Comparison of ENCODE assay signal across 8 cellular contexts in the genomic region with DNA sequence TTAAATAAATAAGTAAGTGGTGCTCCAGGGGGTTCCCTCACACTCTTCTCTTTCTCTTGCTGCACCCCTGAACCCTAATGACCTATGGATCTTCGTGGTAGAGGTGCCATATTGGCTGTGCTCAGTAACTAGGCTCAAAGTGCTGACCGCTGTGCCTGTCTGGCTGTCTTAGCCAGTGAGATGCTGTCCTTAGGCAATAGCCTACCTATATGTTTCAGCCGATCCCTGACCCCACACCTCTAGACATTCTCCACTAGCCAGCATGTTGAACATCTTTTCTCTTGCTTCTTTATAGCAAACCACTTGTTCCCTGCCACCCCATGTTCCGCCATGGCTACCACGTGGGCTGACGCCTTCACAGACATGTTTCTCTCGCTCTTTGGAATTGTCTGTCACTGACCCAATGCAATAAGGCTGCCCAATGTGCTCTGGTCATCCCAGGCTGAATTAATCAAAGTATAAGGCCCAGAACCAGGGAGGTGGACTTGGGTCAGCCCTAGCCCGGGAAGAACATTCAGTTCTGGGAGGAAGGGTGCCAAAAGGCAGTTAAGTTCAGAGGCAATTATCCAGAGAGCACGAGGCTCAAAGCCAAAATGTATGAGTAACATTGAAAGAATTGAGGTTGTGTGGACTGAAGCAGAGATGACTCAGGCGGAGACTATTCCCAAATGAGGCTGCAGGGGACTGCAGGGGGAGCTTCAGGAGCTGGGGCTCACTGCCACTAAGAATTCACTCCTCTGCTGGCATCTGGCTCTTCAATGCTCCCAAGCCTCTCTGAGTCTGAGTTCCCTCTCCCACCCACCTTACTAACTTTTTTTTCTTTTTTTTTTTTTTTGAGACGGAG. TPM values are rescaled to one million over a fixed set of nuclear protein-coding genes. Genes with fewer than 3 reads are reported as not detected.
DNase-seq lines count a peak whose midpoint lies in the region; ATAC-seq, FAIRE-seq and TF ChIP-seq lines count a peak whose summit lies in the region.

No MANE protein-coding gene starts in this region.

- no peak overlapping the region for H3K9ac ChIP-seq in K562 (ENCODE audit: insufficient read depth in 1 of 2, low read depth in 2 of 2, low read length in 2 of 2)

- no peak for TF ChIP-seq POLR2A in K562 (conservative IDR thresholded peaks at IDR 0.05)

- TF ChIP-seq EP300 in K562 (IDR thresholded peaks at IDR 0.05; ENCODE audit: low read length), result no peak

- H3K4me3 ChIP-seq in K562, result no peak overlapping the region

- no peaks in the 10 kb centered on the region for H3K4me1 Mint-ChIP-seq in effector memory CD8-positive, alpha-beta T cell (ENCODE audit: low read depth in 2 of 2)

- 21% methylated on average over 10 of the region's 11 CpGs for WGBS in K562 (ENCODE audit: insufficient coverage, low coverage, missing lambda C conversion rate)

- TF ChIP-seq CTCF in K562 (IDR thresholded peaks at IDR 0.05 in 2 of 3, conservative IDR thresholded peaks at IDR 0.05 in 1 of 3; ENCODE audit: insufficient read depth in 2 of 3, low read depth in 1 of 3, low read length in 3 of 3), result peak; percentile 11 to 37 (median 18); a peak in 2 of 6 replicates

- peaks cover 0 to 6% of the 10 kb centered on the region in 2 experiments; a peak in 2 of 5 replicates for H3K4me1 ChIP-seq in K562 (replicated peaks in 1 of 2; ENCODE audit: control insufficient read depth in 2 of 2, insufficient read depth in 2 of 2, low read length in 2 of 2)

- peaks cover 4 to 6% of the 10 kb centered on the region in 2 experiments for H3K27me3 ChIP-seq in K562 (ENCODE audit: control insufficient read depth in 2 of 2, insufficient read depth in 2 of 2, low read length in 2 of 2)

- no peaks in the 10 kb centered on the region for H3K9me1 ChIP-seq in K562 (ENCODE audit: control insufficient read depth, insufficient read depth, low read length)

- DNase-seq in HT1080 (ENCODE audit: low read depth) (peak; percentile 100), K562 (ENCODE audit: extremely low read depth in 1 of 4, low spot score in 3 of 4) (peak in 3 of 4 experiments; percentile 22 to 45 (median 29)), iris pigment epithelial cell (ENCODE audit: low read depth) (peak; percentile 98), substantia nigra (lab: John Stamatoyannopoulos, UW) (peak in 35 of 49 donors; percentile 2 to 77 (median 23)), DMS114 treated with DMSO at 0.1 percent for 48 hours (lab: John Stamatoyannopoulos, UW; ENCODE audit: unreplicated experiment) (no peak), cortex of kidney (lab: John Stamatoyannopoulos, UW) (no peak)
- no peak for DNase-seq in effector memory CD8-positive, alpha-beta T cell

- no peak overlapping the region for H3K27ac ChIP-seq in K562 (ENCODE audit: extremely low read depth, low read depth, low read length)
- H3K27ac ChIP-seq in substantia nigra (ENCODE audit: low read depth, low read length, poor library complexity, severe bottlenecking), result peak overlapping the region; percentile 26

- intact Hi-C loops in K562 (cut with micrococcal nuclease), result no loop called here

- no peaks in the 10 kb centered on the region for H4K20me1 ChIP-seq in K562 (replicated peaks; ENCODE audit: control insufficient read depth, insufficient read depth, low read length)

- peaks cover 8 to 23% of the 10 kb centered on the region in 2 donors for H3K27me3 Mint-ChIP-seq in effector memory CD8-positive, alpha-beta T cell

- no peak overlapping the region for H3K4me3 Mint-ChIP-seq in effector memory CD8-positive, alpha-beta T cell

- FAIRE-seq in K562 (lab: Jason Lieb, UNC), result peak; percentile 67

- H2AFZ ChIP-seq in K562 (ENCODE audit: low read depth, low read length), result peak overlapping the region; percentile 66

- no peaks in the 10 kb centered on the region for H3K36me3 Mint-ChIP-seq in effector memory CD8-positive, alpha-beta T cell (ENCODE audit: insufficient read depth)

- peak in 1 of 2 experiments; percentile 6; a peak in 1 of 4 replicates for TF ChIP-seq RAD21 in K562 (CRISPR knock-in tag; conservative IDR thresholded peaks at IDR 0.05 in 1 of 2, IDR thresholded peaks at IDR 0.05 in 1 of 2)

- CTCF ChIA-PET in K562 (lab: Yijun Ruan, JAX; ENCODE audit: low intra/inter-chr PET ratio), result interaction anchor here (0.7 kb wide), 1 partner anchor 29 kb away, joined by 4 read pairs; no protein-coding TSS in a partner anchor

- no peak overlapping the region for H3K4me2 ChIP-seq in K562 (ENCODE audit: insufficient read depth, low read length)

- H3K9me3 ChIP-seq in K562 (replicated peaks; ENCODE audit: control insufficient read depth, insufficient read depth, low read depth, low read length), result no peaks in the 10 kb centered on the region

- no peaks in the 10 kb centered on the region for H3K79me2 ChIP-seq in K562 (ENCODE audit: control insufficient read depth, insufficient read depth, low read length)

- no peak overlapping the region for H3K27ac Mint-ChIP-seq in effector memory CD8-positive, alpha-beta T cell

- POLR2A ChIA-PET in K562 (lab: Yijun Ruan, JAX), result interaction anchor here (0.6 kb wide), 1 partner anchor 16 kb away, joined by 3 read pairs; no protein-coding TSS in a partner anchor

- H3K9me3 Mint-ChIP-seq in effector memory CD8-positive, alpha-beta T cell, result no peaks in the 10 kb centered on the region

- ATAC-seq in K562 (peak; percentile 86), GM21825 (IDR thresholded peaks at IDR 0.05; ENCODE audit: unreplicated experiment) (no peak)
- ATAC-seq in effector memory CD8-positive, alpha-beta T cell (replicated peaks), result no peak

- BruUV-seq in K562 (replicated peaks; lab: Mats Ljungman, UMichigan), result no TSS peak

- no peaks in the 10 kb centered on the region for H3K36me3 ChIP-seq in K562 (ENCODE audit: control insufficient read depth, insufficient read depth, low read length)

- in situ Hi-C loops in K562 (cut with MboI), result no loop called here

TF ChIP-seq in K562, 482 proteins besides CTCF, POLR2A, EP300 and RAD21 (continues in another document):
- TF ChIP-seq ZNF644 (tag; IDR thresholded peaks at IDR 0.05; ENCODE audit: low read depth) (no peak), ZNF79 (CRISPR knock-in tag; IDR thresholded peaks at IDR 0.05; ENCODE audit: low read depth) (no peak), EP400 (IDR thresholded peaks at IDR 0.05) (no peak), ZSCAN32 (CRISPR knock-in tag; IDR thresholded peaks at IDR 0.05) (no peak), ZFP30 (CRISPR knock-in tag; IDR thresholded peaks at IDR 0.05; ENCODE audit: borderline replicate concordance) (no peak), BHLHE40 (IDR thresholded peaks at IDR 0.05; ENCODE audit: low read length) (no peak), PHF21A (IDR thresholded peaks at IDR 0.05; ENCODE audit: borderline replicate concordance, low read depth) (no peak), NFIX (CRISPR knock-in tag; IDR thresholded peaks at IDR 0.05; ENCODE audit: low read depth) (no peak), SRSF7 (optimal IDR thresholded peaks at IDR 0.05; ENCODE audit: low read depth, low read length) (no peak), JUN (IDR thresholded peaks at IDR 0.05; ENCODE audit: borderline replicate concordance, low read depth, low read length) (peak; percentile 46; the same call in 1 of the 2 replicates), JUN (CRISPR knock-in tag; IDR thresholded peaks at IDR 0.05; ENCODE audit: borderline replicate concordance) (no peak)
- TF ChIP-seq, protein P1, sequence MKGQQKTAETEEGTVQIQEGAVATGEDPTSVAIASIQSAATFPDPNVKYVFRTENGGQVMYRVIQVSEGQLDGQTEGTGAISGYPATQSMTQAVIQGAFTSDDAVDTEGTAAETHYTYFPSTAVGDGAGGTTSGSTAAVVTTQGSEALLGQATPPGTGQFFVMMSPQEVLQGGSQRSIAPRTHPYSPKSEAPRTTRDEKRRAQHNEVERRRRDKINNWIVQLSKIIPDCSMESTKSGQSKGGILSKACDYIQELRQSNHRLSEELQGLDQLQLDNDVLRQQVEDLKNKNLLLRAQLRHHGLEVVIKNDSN (CRISPR knock-in tag; IDR thresholded peaks at IDR 0.05), result no peak
- TF ChIP-seq, protein P2, sequence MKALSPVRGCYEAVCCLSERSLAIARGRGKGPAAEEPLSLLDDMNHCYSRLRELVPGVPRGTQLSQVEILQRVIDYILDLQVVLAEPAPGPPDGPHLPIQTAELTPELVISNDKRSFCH (CRISPR knock-in tag; IDR thresholded peaks at IDR 0.05), result no peak
- TF ChIP-seq, protein P2 (tag; IDR thresholded peaks at IDR 0.05), result no peak
- TF ChIP-seq, protein P3, sequence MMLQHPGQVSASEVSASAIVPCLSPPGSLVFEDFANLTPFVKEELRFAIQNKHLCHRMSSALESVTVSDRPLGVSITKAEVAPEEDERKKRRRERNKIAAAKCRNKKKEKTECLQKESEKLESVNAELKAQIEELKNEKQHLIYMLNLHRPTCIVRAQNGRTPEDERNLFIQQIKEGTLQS (IDR thresholded peaks at IDR 0.05), result peak; percentile 62
- TF ChIP-seq, protein P3 (CRISPR knock-in tag; conservative IDR thresholded peaks at IDR 0.05), result no peak

RNA-seq across cellular contexts. Expression of a gene that starts 28.7 kb away (rescaled TPM):
- total RNA-seq in HT1080 (2014; rRNA removed; shearing (Covaris generic)), result 21.9 and 29.9 TPM in 2 replicates
- 23.6 and 30.6 TPM in 2 replicates for polyA plus RNA-seq in HT1080 (2015; cell fraction: cytosol; rRNA removed)
- 77.4 and 83.4 TPM in 2 replicates for polyA plus RNA-seq in HT1080 (2015; cell fraction: nucleus; rRNA removed)
- total RNA-seq in K562 (2011; cell fraction: chromatin; rRNA removed; ENCODE audit: low replicate concordance), result 77.7 and 239 TPM in 2 replicates
- 50.4 and 82.1 TPM in 2 replicates for total RNA-seq in K562 (2011; cell fraction: nucleolus; rRNA removed)
- 101 and 163 TPM in 2 replicates for total RNA-seq in K562 (2011; cell fraction: nucleoplasm; rRNA removed)
- total RNA-seq in K562 (2014; rRNA removed) (14.1 and 22.3 TPM in 2 replicates), K562 (2014; rRNA removed; fragmentation: Illumina TruSeq; extraction: Trizol) (23.8 and 24.5 TPM in 2 replicates), K562 (2015; rRNA removed; fragmentation: Illumina TruSeq; extraction: Trizol) (27.0 and 32.1 TPM in 2 replicates), K562 (2021) (27.2 and 28.8 TPM in 2 replicates)
- polyA plus RNA-seq in K562 (2011; rRNA removed) (30.0 and 35.1 TPM in 2 replicates), K562 (2014; fragmentation: Illumina TruSeq; extraction: Trizol) (23.5 and 31.0 TPM in 2 replicates), K562 (2014; fragmentation: Nextera tagmentation; extraction: Ambion mirVana) (1 to 10 TPM; 3.4 to 4.6 TPM), K562 (2014; rRNA removed) (23.3 and 26.6 TPM in 2 replicates)
- 23.6 and 25.6 TPM in 2 replicates for polyA plus RNA-seq in K562 (2011; cell fraction: cytosol; rRNA removed)
- polyA plus RNA-seq in K562 (2011; cell fraction: nucleus; rRNA removed), result 91.0 and 105 TPM in 2 replicates
- 16.5 and 19.6 TPM in 2 replicates for polyA plus RNA-seq in K562 (2012)
- 58.6 and 67.8 TPM in 2 replicates for polyA minus RNA-seq in K562 (2011; rRNA and poly(A)+ RNA removed)
- 15.6 and 17.5 TPM in 2 replicates for polyA minus RNA-seq in K562 (2011; cell fraction: cytosol; rRNA and poly(A)+ RNA removed)
- polyA minus RNA-seq in K562 (2011; cell fraction: nucleus; rRNA and poly(A)+ RNA removed), result 51.7 and 77.9 TPM in 2 replicates

Comparison
In these comparisons a context has a peak if more than half of its experiments do, and no peak if none do; other contexts are left out.
1. DNase-seq: peak in HT1080 (single experiment), K562 (3 of 4), iris pigment epithelial cell (single experiment) and substantia nigra (35 of 49); none in effector memory CD8-positive, alpha-beta T cell (0 of 3), DMS114 treated with DMSO at 0.1 percent for 48 hours (single experiment) and cortex of kidney (single experiment).